In genomic region chr11:86395061-86395551, GRCh38 we compare ENCODE assay signal across 13 cellular contexts. TPM values are rescaled to one million over a fixed set of nuclear protein-coding genes. Genes with fewer than 3 reads are reported as not detected.
DNase-seq lines count a peak whose midpoint lies in the region; ATAC-seq, FAIRE-seq and TF ChIP-seq lines count a peak whose summit lies in the region.
"Had no signal": no experiment of that assay in that cellular context is flagged by ENCODE, and none has a peak within 500 bp of the region (broad histone marks: within the 10 kb centered on the region; RNA-seq: fewer than 3 reads in every experiment).

No MANE protein-coding gene starts in this region.

- H3K27me3 Mint-ChIP-seq in HFFc6 (ENCODE audit: insufficient read depth): no peaks in the 10 kb centered on the region
- H3K27me3 Mint-ChIP-seq: CD4-positive, CD25-positive, alpha-beta regulatory T cell had no signal

- H3K4me3 Mint-ChIP-seq in HFFc6: peak overlapping the region; percentile 68
- H3K4me3 Mint-ChIP-seq: activated T-cell treated with anti-CD3 and anti-CD28 coated beads, Interleukin-2, amount 50 U/mL, for 72 hours; CD4-positive, CD25-positive, alpha-beta regulatory T cell had no signal

- no peaks in the 10 kb centered on the region for H3K9me3 Mint-ChIP-seq in HFFc6
- H3K9me3 Mint-ChIP-seq: activated T-cell treated with anti-CD3 and anti-CD28 coated beads, Interleukin-2, amount 50 U/mL, for 72 hours; CD4-positive, CD25-positive, alpha-beta regulatory T cell had no signal

- no peak for ATAC-seq in HG02970 (IDR thresholded peaks at IDR 0.05; ENCODE audit: low FRiP score, unreplicated experiment)
- no peak for ATAC-seq in GM18907 (IDR thresholded peaks at IDR 0.05; ENCODE audit: unreplicated experiment)
- ATAC-seq: activated T-cell treated with anti-CD3 and anti-CD28 coated beads, Interleukin-2, amount 50 U/mL, for 72 hours had no signal

- H3K56ac ChIP-seq in mesendoderm (ENCODE audit: low read length): no peak overlapping the region

- no peaks in the 10 kb centered on the region for H3K79me2 ChIP-seq in mesendoderm (ENCODE audit: control insufficient read depth, insufficient read depth, low read length)

- H3K23ac ChIP-seq in mesendoderm (ENCODE audit: low read length): no peak overlapping the region

- H3K27ac ChIP-seq in mesendoderm (ENCODE audit: low read depth, low read length): no peak overlapping the region

- H2BK15ac ChIP-seq in mesendoderm (replicated peaks; ENCODE audit: low read depth): no peak overlapping the region

- H3K4me1 ChIP-seq in mesendoderm (ENCODE audit: control insufficient read depth, low read depth, low read length): no peaks in the 10 kb centered on the region

- FAIRE-seq in bronchial epithelial cell (lab: Jason Lieb, UNC): peak; percentile 7

- no peaks in the 10 kb centered on the region for H3K79me1 ChIP-seq in mesendoderm (ENCODE audit: low read length)

- H3K4me3 ChIP-seq in bronchial epithelial cell (ENCODE audit: low read depth, low read length): no peak overlapping the region
- H3K4me3 ChIP-seq in mesendoderm (ENCODE audit: low read length): no peak overlapping the region
- H3K4me3 ChIP-seq: MG63, stomach had no signal

- peaks cover 4% of the 10 kb centered on the region; the same call in 1 of the 2 replicates for H3K36me3 Mint-ChIP-seq in HFFc6 (ENCODE audit: low read depth)
- H3K36me3 Mint-ChIP-seq: CD4-positive, CD25-positive, alpha-beta regulatory T cell had no signal

- H3K18ac ChIP-seq in mesendoderm (ENCODE audit: low read length): no peak overlapping the region

- H2BK5ac ChIP-seq in mesendoderm (ENCODE audit: low read length): no peak overlapping the region

- no peak overlapping the region for H3K4me2 ChIP-seq in mesendoderm (ENCODE audit: low read length)

- H3K9ac ChIP-seq in mesendoderm (ENCODE audit: low read length): no peak overlapping the region

- DNase-seq in AG08395 (ENCODE audit: low spot score) (peak; percentile 5), HFFc6 (peak; percentile 31), bronchial epithelial cell (ENCODE audit: low read depth) (no peak), mesendoderm (peak; percentile 69), NCI-H2227 treated with DMSO at 0.1 percent for 48 hours (lab: John Stamatoyannopoulos, UW) (no peak), RKO (ENCODE audit: low spot score) (no peak)
- DNase-seq: activated T-cell treated with anti-CD3 and anti-CD28 coated beads, Interleukin-2, amount 50 U/mL, for 72 hours; CD4-positive, CD25-positive, alpha-beta regulatory T cell; MG63; stimulated activated CD4-positive, alpha-beta T cell treated with anti-CD3 and anti-CD28 coated beads, Interleukin-2, amount 100 ng/mL, for 24 hours; stomach had no signal

- WGBS in mesendoderm (ENCODE audit: extremely low coverage, insufficient coverage, low lambda C conversion rate): no CpG with 5 or more reads among the region's 6 CpGs

- H3K4me1 Mint-ChIP-seq in HFFc6 (ENCODE audit: low read depth): peaks cover 47% of the 10 kb centered on the region
- H3K4me1 Mint-ChIP-seq: CD4-positive, CD25-positive, alpha-beta regulatory T cell had no signal

- H2BK120ac ChIP-seq in mesendoderm (ENCODE audit: low read depth, low read length): no peak overlapping the region

- H3K27ac Mint-ChIP-seq in HFFc6: peak overlapping the region; percentile 84
- H3K27ac Mint-ChIP-seq: activated T-cell treated with anti-CD3 and anti-CD28 coated beads, Interleukin-2, amount 50 U/mL, for 72 hours; CD4-positive, CD25-positive, alpha-beta regulatory T cell had no signal

- H3K4ac ChIP-seq in mesendoderm (ENCODE audit: low read depth, low read length): no peak overlapping the region

- no peaks in the 10 kb centered on the region for H3K27me3 ChIP-seq in bronchial epithelial cell (ENCODE audit: control insufficient read depth, insufficient read depth, low read length)
- H3K27me3 ChIP-seq in mesendoderm (ENCODE audit: insufficient read depth, low read length, poor library complexity): no peaks in the 10 kb centered on the region
- H3K27me3 ChIP-seq: MG63, stomach had no signal

- H4K8ac ChIP-seq in mesendoderm (ENCODE audit: low read depth, low read length): no peak overlapping the region

- no peak overlapping the region for H2AK5ac ChIP-seq in mesendoderm (ENCODE audit: low read length)

- no peak overlapping the region for H4K5ac ChIP-seq in mesendoderm (ENCODE audit: low read length)

- TF ChIP-seq CTCF in HFFc6 (IDR thresholded peaks at IDR 0.05): no peak
- no peak for TF ChIP-seq CTCF in bronchial epithelial cell (IDR thresholded peaks at IDR 0.05; ENCODE audit: insufficient read depth, low read length, severe bottlenecking)

- no peaks in the 10 kb centered on the region for H3K36me3 ChIP-seq in bronchial epithelial cell (ENCODE audit: control insufficient read depth, insufficient read depth, low read length)
- no peaks in the 10 kb centered on the region for H3K36me3 ChIP-seq in mesendoderm (ENCODE audit: control insufficient read depth, insufficient read depth, low read length)
- H3K36me3 ChIP-seq: MG63, stomach had no signal

RNA-seq across cellular contexts. Expression of gene CCDC81, which starts 20.4 kb away (rescaled TPM):
- total RNA-seq in HFFc6 (2021; fragmentation: NEBNext Ultra II Directional; extraction: Animal tissue kit (Norgen Biotek cat#: 25700)): 10 to 100 TPM in 1 of 6 experiments, 1 to 10 TPM in 5; 3.4 to 10.6 (median 4.5) TPM
- 0.53 and 0.64 TPM in 2 replicates for total RNA-seq in bronchial epithelial cell
- polyA plus RNA-seq in mesendoderm (2013, experiment 1 of 2): 0.34 TPM
- polyA plus RNA-seq in mesendoderm (2013, experiment 2 of 2): 0.35 TPM
- polyA plus RNA-seq: CD4-positive, CD25-positive, alpha-beta regulatory T cell had no signal

Comparison
In these comparisons a context has a peak if more than half of its experiments do, and no peak if none do; other contexts are left out.
1. DNase-seq: peak in AG08395 (single experiment), HFFc6 (single experiment) and mesendoderm (single experiment); none in bronchial epithelial cell (single experiment), NCI-H2227 treated with DMSO at 0.1 percent for 48 hours (single experiment) and RKO (single experiment).